8 cellular contexts compared by ENCODE assay signal in the genomic region with DNA sequence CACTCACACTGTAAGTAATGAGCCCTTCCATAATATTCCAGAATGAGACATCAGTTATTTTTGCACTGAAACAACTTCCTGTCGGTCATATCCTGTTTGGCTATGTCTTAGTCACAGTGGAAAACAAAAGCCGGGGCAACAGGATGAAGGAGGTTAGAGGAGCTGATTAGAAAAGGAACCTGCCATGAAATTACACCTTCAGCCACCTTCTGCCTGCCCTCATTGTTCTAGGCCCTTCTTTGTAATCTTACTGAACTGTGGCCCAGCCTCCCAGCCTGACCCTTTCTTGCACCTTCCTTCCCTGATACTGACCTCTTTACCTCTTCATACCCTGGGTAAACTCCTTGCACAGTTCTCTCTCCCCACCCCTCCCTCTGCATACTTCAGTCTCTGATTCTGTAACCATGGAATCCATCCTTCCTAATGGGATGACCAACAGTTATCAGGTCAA.
DNase-seq lines count a peak whose midpoint lies in the region; ATAC-seq and TF ChIP-seq lines count a peak whose summit lies in the region.

No MANE protein-coding gene starts in this region.

- no peak overlapping the region for H2BK120ac ChIP-seq in mesendoderm (ENCODE audit: low read depth, low read length)

- no peaks in the 10 kb centered on the region for H3K9me3 Mint-ChIP-seq in progenitor cell of endocrine pancreas (ENCODE audit: low read depth)

- H4K8ac ChIP-seq in mesendoderm (ENCODE audit: low read depth, low read length) = no peak overlapping the region

- no peaks in the 10 kb centered on the region for H3K79me2 ChIP-seq in mesendoderm (ENCODE audit: control insufficient read depth, insufficient read depth, low read length)

- H3K27ac ChIP-seq in SJSA1 = peak overlapping the region; percentile 70
- H3K27ac ChIP-seq in caudate nucleus (ENCODE audit: low read depth, low read length) = peak overlapping the region; percentile 58
- H3K27ac ChIP-seq in mesendoderm (ENCODE audit: low read depth, low read length) = no peak overlapping the region

- no peaks in the 10 kb centered on the region for H3K36me3 Mint-ChIP-seq in progenitor cell of endocrine pancreas (ENCODE audit: insufficient read depth)

- no peak overlapping the region for H3K27ac Mint-ChIP-seq in progenitor cell of endocrine pancreas

- H3K4me1 ChIP-seq in SJSA1 (replicated peaks) = peaks cover 27% of the 10 kb centered on the region
- H3K4me1 ChIP-seq in mesendoderm (ENCODE audit: control insufficient read depth, low read depth, low read length) = peaks cover 2% of the 10 kb centered on the region

- peaks cover 6% of the 10 kb centered on the region for H3K4me1 Mint-ChIP-seq in progenitor cell of endocrine pancreas (ENCODE audit: low read depth)

- DNase-seq in SJSA1 (ENCODE audit: low read depth in 1 of 2, low spot score in 2 of 2) (peak; percentile 92 to 95), caudate nucleus (lab: John Stamatoyannopoulos, UW) (no peak), mesendoderm (peak; percentile 67), D341Med (ENCODE audit: low spot score) (no peak), progenitor cell of endocrine pancreas (ENCODE audit: low spot score, unreplicated experiment) (no peak), cerebellar cortex (ENCODE audit: low spot score) (no peak), NCI-H1048 (lab: John Stamatoyannopoulos, UW) (no peak)

- no peak for TF ChIP-seq CTCF in progenitor cell of endocrine pancreas (IDR thresholded peaks at IDR 0.05; ENCODE audit: unreplicated experiment)

- no peak overlapping the region for H2BK5ac ChIP-seq in mesendoderm (ENCODE audit: low read length)

- no peak overlapping the region for H2BK15ac ChIP-seq in mesendoderm (replicated peaks; ENCODE audit: low read depth)

- H3K27me3 Mint-ChIP-seq in progenitor cell of endocrine pancreas = no peaks in the 10 kb centered on the region

- peak; percentile 66 for ATAC-seq in GM19395 (IDR thresholded peaks at IDR 0.05; ENCODE audit: unreplicated experiment)

- H3K36me3 ChIP-seq in SJSA1 (peaks cover 8% of the 10 kb centered on the region), mesendoderm (ENCODE audit: control insufficient read depth, insufficient read depth, low read length) (no peaks in the 10 kb centered on the region)

- H4K5ac ChIP-seq in mesendoderm (ENCODE audit: low read length) = no peak overlapping the region

- no peaks in the 10 kb centered on the region for H3K79me1 ChIP-seq in mesendoderm (ENCODE audit: low read length)

- H3K4me2 ChIP-seq in mesendoderm (ENCODE audit: low read length) = no peak overlapping the region

- no peak overlapping the region for H3K18ac ChIP-seq in mesendoderm (ENCODE audit: low read length)

- H3K4me3 ChIP-seq in SJSA1 (no peak overlapping the region), mesendoderm (ENCODE audit: low read length) (no peak overlapping the region)

- H3K56ac ChIP-seq in mesendoderm (ENCODE audit: low read length) = no peak overlapping the region

- no peak overlapping the region for H3K4ac ChIP-seq in mesendoderm (ENCODE audit: low read depth, low read length)

- H3K27me3 ChIP-seq in SJSA1 (replicated peaks) = no peaks in the 10 kb centered on the region
- no peaks in the 10 kb centered on the region for H3K27me3 ChIP-seq in mesendoderm (ENCODE audit: insufficient read depth, low read length, poor library complexity)

- no peaks in the 10 kb centered on the region for H3K9me3 ChIP-seq in SJSA1 (replicated peaks)

- no peak overlapping the region for H3K4me3 Mint-ChIP-seq in progenitor cell of endocrine pancreas (ENCODE audit: low read depth)

- WGBS in mesendoderm (ENCODE audit: extremely low coverage, insufficient coverage, low lambda C conversion rate) = no CpG with 5 or more reads among the region's 2 CpGs

- no peak overlapping the region for H2AK5ac ChIP-seq in mesendoderm (ENCODE audit: low read length)

- no peak overlapping the region for H3K9ac ChIP-seq in mesendoderm (ENCODE audit: low read length)

- no peak overlapping the region for H3K23ac ChIP-seq in mesendoderm (ENCODE audit: low read length)

Comparison
In these comparisons a context has a peak if more than half of its experiments do, and no peak if none do; other contexts are left out.
1. DNase-seq: peak in SJSA1 (2 of 2) and mesendoderm (single experiment); none in caudate nucleus (0 of 61), D341Med (single experiment), progenitor cell of endocrine pancreas (single experiment), cerebellar cortex (single experiment) and NCI-H1048 (single experiment).